In the genomic region with DNA sequence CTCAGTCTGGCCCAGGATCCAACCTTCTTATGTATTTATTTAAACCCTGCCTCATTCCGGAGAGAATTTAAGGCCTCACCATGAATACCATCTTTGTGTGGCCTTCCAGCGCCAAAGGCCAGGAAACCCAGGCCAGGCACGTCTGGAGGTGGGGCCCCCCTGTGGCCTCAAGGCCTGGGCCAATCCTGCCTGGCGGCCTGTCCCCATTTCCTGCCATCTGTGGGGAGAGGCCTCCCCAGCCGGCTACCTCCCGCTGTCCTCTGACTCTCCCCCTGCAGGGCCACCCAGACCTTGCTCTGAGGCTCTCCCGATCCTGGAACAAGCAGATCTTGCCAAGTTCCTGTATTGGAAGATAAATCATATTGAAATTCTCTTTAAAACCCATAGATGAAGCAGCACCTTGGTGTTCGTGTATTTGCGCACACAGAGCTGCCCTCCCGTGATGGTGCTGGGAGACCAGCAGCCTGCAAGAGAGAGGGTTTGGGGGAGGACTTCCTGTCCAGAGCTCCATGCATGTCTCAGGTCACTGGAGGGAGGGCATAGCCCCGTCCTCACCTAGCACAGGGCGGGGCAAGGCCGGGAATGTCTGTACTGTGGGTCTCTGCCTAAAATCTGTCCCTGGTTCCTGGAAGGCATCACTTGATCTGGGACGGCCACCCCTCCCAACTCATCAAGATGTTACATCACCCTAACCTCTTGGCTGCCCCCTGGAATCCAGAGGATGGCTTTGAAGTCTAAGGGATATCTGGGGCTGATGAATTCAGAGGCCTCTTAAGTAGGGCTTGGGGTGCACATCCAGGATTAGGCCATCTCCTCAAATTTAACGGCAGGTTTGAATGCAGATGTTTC, we compare ENCODE assay signal across 2 cellular contexts.
TF ChIP-seq lines count a peak whose summit lies in the region.

No MANE protein-coding gene starts in this region.

TF ChIP-seq in GM23338, 12 proteins besides CTCF, POLR2A, EP300 and RAD21:
- TF ChIP-seq JUNB (IDR thresholded peaks at IDR 0.05; ENCODE audit: unreplicated experiment) = no peak
- no peak for TF ChIP-seq STAT1 (IDR thresholded peaks at IDR 0.05; ENCODE audit: unreplicated experiment)
- no peak for TF ChIP-seq ZNF462 (CRISPR knock-in tag; IDR thresholded peaks at IDR 0.05)
- TF ChIP-seq POLR2AphosphoS5 (IDR thresholded peaks at IDR 0.05; ENCODE audit: low read depth) = no peak
- no peak for TF ChIP-seq EZH2 (IDR thresholded peaks at IDR 0.05; ENCODE audit: low read depth, unreplicated experiment)
- TF ChIP-seq CREB1 (CRISPR knock-in tag; IDR thresholded peaks at IDR 0.05; ENCODE audit: low read depth) = no peak
- TF ChIP-seq EZH2phosphoT487 (IDR thresholded peaks at IDR 0.05; ENCODE audit: unreplicated experiment) = no peak
- TF ChIP-seq NANOG (IDR thresholded peaks at IDR 0.05; ENCODE audit: borderline replicate concordance) = no peak
- no peak for TF ChIP-seq ZNF114 (CRISPR knock-in tag; IDR thresholded peaks at IDR 0.05)
- no peak for TF ChIP-seq ETS1 (IDR thresholded peaks at IDR 0.05)

TF ChIP-seq in H1, 55 proteins besides CTCF, POLR2A, EP300 and RAD21:
- TF ChIP-seq KDM5A (IDR thresholded peaks at IDR 0.05; ENCODE audit: low read length) (no peak), GABPA (IDR thresholded peaks at IDR 0.05; ENCODE audit: borderline replicate concordance, insufficient read depth, low read length) (no peak), SIN3A (conservative IDR thresholded peaks at IDR 0.05 in 1 of 2, IDR thresholded peaks at IDR 0.05 in 1 of 2; ENCODE audit: low read depth in 1 of 2, low read length in 2 of 2) (no peak), SUZ12 (IDR thresholded peaks at IDR 0.05; ENCODE audit: low read length) (no peak), MAFK (IDR thresholded peaks at IDR 0.05; ENCODE audit: low read depth, low read length) (no peak), BRCA1 (IDR thresholded peaks at IDR 0.05; ENCODE audit: low read depth, low read length) (no peak), ZNF274 (IDR thresholded peaks at IDR 0.05; ENCODE audit: borderline replicate concordance, extremely low read depth, low read length) (no peak), CEBPB (IDR thresholded peaks at IDR 0.05; ENCODE audit: low read depth, low read length) (no peak), JUN (IDR thresholded peaks at IDR 0.05; ENCODE audit: low read depth, low read length) (no peak), CREB1 (IDR thresholded peaks at IDR 0.05) (no peak), RBBP5 (IDR thresholded peaks at IDR 0.05; ENCODE audit: borderline replicate concordance, low read depth, low read length) (no peak), HDAC6 (IDR thresholded peaks at IDR 0.05; ENCODE audit: low read depth, low read length) (no peak), TBP (IDR thresholded peaks at IDR 0.05; ENCODE audit: low read depth, low read length) (no peak), MAX (IDR thresholded peaks at IDR 0.05) (no peak)
- TF ChIP-seq, protein P1, sequence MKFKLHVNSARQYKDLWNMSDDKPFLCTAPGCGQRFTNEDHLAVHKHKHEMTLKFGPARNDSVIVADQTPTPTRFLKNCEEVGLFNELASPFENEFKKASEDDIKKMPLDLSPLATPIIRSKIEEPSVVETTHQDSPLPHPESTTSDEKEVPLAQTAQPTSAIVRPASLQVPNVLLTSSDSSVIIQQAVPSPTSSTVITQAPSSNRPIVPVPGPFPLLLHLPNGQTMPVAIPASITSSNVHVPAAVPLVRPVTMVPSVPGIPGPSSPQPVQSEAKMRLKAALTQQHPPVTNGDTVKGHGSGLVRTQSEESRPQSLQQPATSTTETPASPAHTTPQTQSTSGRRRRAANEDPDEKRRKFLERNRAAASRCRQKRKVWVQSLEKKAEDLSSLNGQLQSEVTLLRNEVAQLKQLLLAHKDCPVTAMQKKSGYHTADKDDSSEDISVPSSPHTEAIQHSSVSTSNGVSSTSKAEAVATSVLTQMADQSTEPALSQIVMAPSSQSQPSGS (IDR thresholded peaks at IDR 0.05; ENCODE audit: low read length) = no peak
- TF ChIP-seq, protein P2, sequence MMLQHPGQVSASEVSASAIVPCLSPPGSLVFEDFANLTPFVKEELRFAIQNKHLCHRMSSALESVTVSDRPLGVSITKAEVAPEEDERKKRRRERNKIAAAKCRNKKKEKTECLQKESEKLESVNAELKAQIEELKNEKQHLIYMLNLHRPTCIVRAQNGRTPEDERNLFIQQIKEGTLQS (IDR thresholded peaks at IDR 0.05; ENCODE audit: insufficient read depth, low read depth, low read length) = no peak
